Comparison of ENCODE assay signal across 9 cellular contexts in the genomic region with DNA sequence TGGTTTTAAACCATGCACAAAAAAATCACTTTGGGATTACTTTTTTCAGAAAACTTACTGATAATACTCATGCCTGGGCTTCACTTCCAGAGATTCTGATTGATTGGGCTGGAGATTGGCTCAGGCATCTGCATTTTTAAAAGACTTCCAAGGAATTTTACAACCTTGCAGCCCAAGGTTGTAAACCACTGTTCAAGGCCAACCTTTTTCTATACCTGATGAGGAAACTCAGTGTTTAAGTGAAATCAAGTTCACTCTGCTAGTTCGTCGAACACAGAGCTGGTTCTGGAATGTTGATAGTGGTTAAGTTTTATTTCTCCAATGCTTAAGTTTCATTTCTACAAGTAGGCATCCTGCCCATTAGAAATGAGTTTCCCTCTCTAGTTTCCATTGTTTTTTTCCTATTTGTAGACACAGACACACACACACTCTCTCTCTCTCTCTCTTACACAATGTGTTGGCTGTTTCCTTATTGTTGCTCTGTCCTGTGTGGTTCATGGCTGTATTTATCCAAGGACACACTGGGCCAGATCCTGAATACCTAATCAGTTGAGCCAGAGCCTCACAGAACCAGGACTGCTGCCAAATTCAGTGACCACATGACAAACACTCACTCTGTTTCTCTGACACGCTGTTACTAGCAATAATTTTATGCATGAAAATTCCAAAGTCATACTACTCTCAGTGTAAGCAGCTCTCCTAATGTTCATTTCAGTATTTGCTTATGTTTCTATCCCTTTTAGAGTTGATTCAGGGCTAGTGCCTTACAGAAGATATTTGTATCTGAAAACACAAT. TPM values are rescaled to one million over a fixed set of nuclear protein-coding genes. Genes with fewer than 3 reads are reported as not detected.
DNase-seq lines count a peak whose midpoint lies in the region; ATAC-seq, FAIRE-seq and TF ChIP-seq lines count a peak whose summit lies in the region.
"Had no signal": no experiment of that assay in that cellular context is flagged by ENCODE, and none has a peak within 500 bp of the region (broad histone marks: within the 10 kb centered on the region; RNA-seq: fewer than 3 reads in every experiment).

No MANE protein-coding gene starts in this region.

- no peaks in the 10 kb centered on the region for H3K9me3 Mint-ChIP-seq in type B pancreatic cell
- H3K9me3 Mint-ChIP-seq: neural crest cell had no signal

- CTCF ChIA-PET in HepG2 (lab: Yijun Ruan, JAX; ENCODE audit: low intra/inter-chr PET ratio, low total read pairs) (no interaction called here), OCI-LY7 (lab: Charles Lee; ENCODE audit: unreplicated experiment) (no interaction called here)

- H3K27me3 ChIP-seq in HepG2 (ENCODE audit: control insufficient read depth in 1 of 2, insufficient read depth in 2 of 2, low read length in 2 of 2) = no peaks in the 10 kb centered on the region

- H3K9me3 ChIP-seq in HepG2 (ENCODE audit: low read length) = no peaks in the 10 kb centered on the region
- H3K9me3 ChIP-seq in OCI-LY7 (ENCODE audit: low read length) = no peaks in the 10 kb centered on the region

- WGBS in HepG2 (ENCODE audit: low lambda C conversion rate) = 0% methylated on average over 3 of the region's 3 CpGs

- intact Hi-C loops in HepG2 (cut with micrococcal nuclease; ENCODE audit: unreplicated experiment) (loop anchor here (2.0 kb wide), 2 partner anchors 15 to 19 kb away; a partner anchor contains a TSS), OCI-LY7 (cut with micrococcal nuclease; ENCODE audit: unreplicated experiment) (no loop called here)

- H3K36me3 Mint-ChIP-seq in type B pancreatic cell = no peaks in the 10 kb centered on the region

- H3K4me1 ChIP-seq in HepG2 (ENCODE audit: insufficient read depth, low read length) (peaks cover 45% of the 10 kb centered on the region), OCI-LY7 (ENCODE audit: insufficient read depth, low read length, poor library complexity, severe bottlenecking) (no peaks in the 10 kb centered on the region)

- peak; percentile 90 for ATAC-seq in HepG2
- ATAC-seq in GM21723 (IDR thresholded peaks at IDR 0.05; ENCODE audit: unreplicated experiment) = no peak
- ATAC-seq in GM19351 (IDR thresholded peaks at IDR 0.05; ENCODE audit: unreplicated experiment) = no peak

- H3K4me1 Mint-ChIP-seq in type B pancreatic cell (ENCODE audit: unreplicated experiment) = peaks cover 21% of the 10 kb centered on the region

- TF ChIP-seq CTCF in choroid plexus epithelial cell (conservative IDR thresholded peaks at IDR 0.05; ENCODE audit: low read depth, low read length) (no peak), HepG2 (CRISPR knock-in tag; IDR thresholded peaks at IDR 0.05) (no peak), type B pancreatic cell (conservative IDR thresholded peaks at IDR 0.05) (no peak), OCI-LY7 (conservative IDR thresholded peaks at IDR 0.05; ENCODE audit: low read length) (no peak)

- peak overlapping the region; percentile 69 for H3K4me2 ChIP-seq in HepG2 (ENCODE audit: low read depth, low read length)
- no peak overlapping the region for H3K4me2 ChIP-seq in OCI-LY7 (ENCODE audit: low read length)

- H3K79me2 ChIP-seq in HepG2 (ENCODE audit: insufficient read depth, low read length) (no peaks in the 10 kb centered on the region), OCI-LY7 (ENCODE audit: insufficient read depth, low read depth, low read length) (no peaks in the 10 kb centered on the region)

- POLR2A ChIA-PET in HepG2 (lab: Yijun Ruan, JAX) = interaction anchor here (0.9 to 1.6 kb wide), 5 partner anchors 19 to 123 kb away, joined by 3 to 5 read pairs (median 4); a partner anchor contains a TSS
- POLR2A ChIA-PET in OCI-LY7 (lab: Charles Lee) = no interaction called here

- peak; percentile 93 for FAIRE-seq in HepG2 (lab: Jason Lieb, UNC)

- BruUV-seq in HepG2 (replicated peaks; lab: Mats Ljungman, UMichigan) = no TSS peak
- BruUV-seq in OCI-LY7 (replicated peaks; lab: Mats Ljungman, UMichigan) = no TSS peak

- H3K9me2 ChIP-seq in OCI-LY7 (ENCODE audit: insufficient read depth, low read length) = no peaks in the 10 kb centered on the region

- H3K27ac ChIP-seq in HepG2 (ENCODE audit: extremely low read length, insufficient read depth, low read length) = peak overlapping the region; percentile 76
- no peak overlapping the region for H3K27ac ChIP-seq in OCI-LY7 (ENCODE audit: low read depth, low read length, poor library complexity, severe bottlenecking)

- DNase-seq in M059J (ENCODE audit: low read depth) (peak; percentile 96), choroid plexus epithelial cell (ENCODE audit: low read depth) (peak; percentile 94), HepG2 (ENCODE audit: low spot score) (peak; percentile 93), type B pancreatic cell (ENCODE audit: extremely low spot score, unreplicated experiment) (no peak), OCI-LY7 (ENCODE audit: low spot score) (no peak), NOMO-1 treated with dmso at 0.1 percent for 144 hours (lab: John Stamatoyannopoulos, UW; ENCODE audit: unreplicated experiment) (no peak)

- H4K20me1 ChIP-seq in HepG2 (ENCODE audit: insufficient read depth, low read length) (no peaks in the 10 kb centered on the region), OCI-LY7 (ENCODE audit: insufficient read depth, low read length) (no peaks in the 10 kb centered on the region)

- no peak for TF ChIP-seq RAD21 in HepG2 (CRISPR knock-in tag; IDR thresholded peaks at IDR 0.05)

- H3K27ac Mint-ChIP-seq in type B pancreatic cell = peak overlapping the region; percentile 25

- H3K27me3 Mint-ChIP-seq in type B pancreatic cell = no peaks in the 10 kb centered on the region

- in situ Hi-C loops in HepG2 (cut with HindIII; ENCODE audit: extremely low pct_ligation_motif_present, low pct_unique_long_range_greater_than_20kb) = loop anchor here (5.0 kb wide), 1 partner anchor 117 kb away; no protein-coding TSS in a partner anchor

- TF ChIP-seq POLR2A in HepG2 (IDR thresholded peaks at IDR 0.05; ENCODE audit: insufficient read depth in 1 of 2, low read depth in 2 of 2, low read length in 2 of 2) = no peak

- H3K4me3 Mint-ChIP-seq in type B pancreatic cell = no peak overlapping the region
- H3K4me3 Mint-ChIP-seq: neural crest cell had no signal

- H2AFZ ChIP-seq in HepG2 (ENCODE audit: low read length) (no peak overlapping the region), OCI-LY7 (ENCODE audit: low read length) (no peak overlapping the region)

- TF ChIP-seq EP300 in HepG2 (IDR thresholded peaks at IDR 0.05; ENCODE audit: low read depth in 2 of 2, low read length in 2 of 2) (peak; percentile 64 to 80; a peak in 3 of 4 replicates), HepG2 (CRISPR knock-in tag; IDR thresholded peaks at IDR 0.05; ENCODE audit: borderline replicate concordance) (peak; percentile 54; the same call in 1 of the 2 replicates)

- no peaks in the 10 kb centered on the region for H3K36me3 ChIP-seq in HepG2 (replicated peaks in 1 of 2; ENCODE audit: control insufficient read depth in 1 of 2, insufficient read depth in 2 of 2, low read length in 2 of 2)
- H3K36me3 ChIP-seq in OCI-LY7 (ENCODE audit: insufficient read depth, low read length) = no peaks in the 10 kb centered on the region

- H3K9ac ChIP-seq in HepG2 (ENCODE audit: insufficient read depth, low read depth, low read length) = peak overlapping the region; percentile 14; the same call in 1 of the 2 replicates

- no peak overlapping the region for H3K4me3 ChIP-seq in choroid plexus epithelial cell (ENCODE audit: low read depth, low read length)
- H3K4me3 ChIP-seq in HepG2 (replicated peaks in 1 of 3; ENCODE audit: insufficient read depth in 1 of 3, low read depth in 2 of 3, low read length in 3 of 3) = peak overlapping the region in 2 of 3 experiments; percentile 30; a peak in 3 of 6 replicates
- H3K4me3 ChIP-seq in OCI-LY7 (ENCODE audit: low read depth, low read length, poor library complexity, severe bottlenecking) = no peak overlapping the region

RNA-seq across cellular contexts. Expression of a gene that starts 3.7 kb away (rescaled TPM):
- 0.37 and 0.76 TPM in 2 replicates for total RNA-seq in M059J (2014; rRNA removed; shearing (Covaris generic))
- not detected in 2 replicates for total RNA-seq in HepG2 (2016; rRNA removed; fragmentation: Illumina TruSeq; extraction: Trizol)
- not detected in 2 replicates for total RNA-seq in HepG2 (2016; cell fraction: cytosol; rRNA removed; fragmentation: Illumina TruSeq; extraction: Trizol; ENCODE audit: low read depth)
- total RNA-seq in HepG2 (2016; cell fraction: insoluble cytoplasmic fraction; rRNA removed; fragmentation: Illumina TruSeq; extraction: Trizol) = not detected in 2 replicates
- not detected in 2 replicates for total RNA-seq in HepG2 (2016; cell fraction: membrane; rRNA removed; fragmentation: Illumina TruSeq; extraction: Trizol)
- total RNA-seq in HepG2 (2016; cell fraction: nucleus; rRNA removed; fragmentation: Illumina TruSeq; extraction: Trizol) = not detected in 2 replicates
- not detected in 2 replicates for polyA plus RNA-seq in HepG2 (2011; rRNA removed)
- polyA plus RNA-seq in HepG2 (2011; cell fraction: cytosol; rRNA removed) = not detected in 2 replicates
- not detected in 2 replicates for polyA plus RNA-seq in HepG2 (2011; cell fraction: nucleus; rRNA removed)
- not detected in 2 replicates for polyA plus RNA-seq in HepG2 (2012)
- not detected in 2 replicates for polyA plus RNA-seq in HepG2 (2016; cell fraction: cytosol; fragmentation: Illumina TruSeq; extraction: Trizol; ENCODE audit: low read depth)
- not detected in 2 replicates for polyA plus RNA-seq in HepG2 (2016; cell fraction: insoluble cytoplasmic fraction; fragmentation: Illumina TruSeq; extraction: Trizol; ENCODE audit: low read depth)
- not detected in 2 replicates for polyA plus RNA-seq in HepG2 (2016; cell fraction: membrane; fragmentation: Illumina TruSeq; extraction: Trizol; ENCODE audit: low read depth)
- not detected in 2 replicates for polyA plus RNA-seq in HepG2 (2016; cell fraction: nucleus; fragmentation: Illumina TruSeq; extraction: Trizol; ENCODE audit: insufficient read depth, low read depth)
- polyA minus RNA-seq in HepG2 (2011; rRNA and poly(A)+ RNA removed; ENCODE audit: low replicate concordance) = not detected in 2 replicates
- not detected in 2 replicates for polyA minus RNA-seq in HepG2 (2011; cell fraction: cytosol; rRNA and poly(A)+ RNA removed)
- not detected in 2 replicates for polyA minus RNA-seq in HepG2 (2011; cell fraction: nucleus; rRNA and poly(A)+ RNA removed)
- total RNA-seq in type B pancreatic cell (ENCODE audit: low replicate concordance) = not detected in 2 replicates
- total RNA-seq in OCI-LY7 (2014; rRNA removed; shearing (Covaris generic)) = not detected in 2 replicates
- not detected in 2 replicates for total RNA-seq in OCI-LY7 (2022)
- total RNA-seq: neural crest cell had no signal

RNA-seq across cellular contexts. Expression of a gene that starts 18.3 kb away (rescaled TPM):
- 733 and 788 TPM in 2 replicates for total RNA-seq in M059J (2014; rRNA removed; shearing (Covaris generic))
- total RNA-seq in HepG2 (2016; rRNA removed; fragmentation: Illumina TruSeq; extraction: Trizol) (5.5 and 7.5 TPM in 2 replicates), type B pancreatic cell (ENCODE audit: low replicate concordance) (4.4 and 6.0 TPM in 2 replicates), OCI-LY7 (2022) (not detected in 2 replicates)
- total RNA-seq in HepG2 (2016; cell fraction: cytosol; rRNA removed; fragmentation: Illumina TruSeq; extraction: Trizol; ENCODE audit: low read depth) = 1.0 and 1.2 TPM in 2 replicates
- 5.3 and 6.9 TPM in 2 replicates for total RNA-seq in HepG2 (2016; cell fraction: insoluble cytoplasmic fraction; rRNA removed; fragmentation: Illumina TruSeq; extraction: Trizol)
- 1.8 and 2.7 TPM in 2 replicates for total RNA-seq in HepG2 (2016; cell fraction: membrane; rRNA removed; fragmentation: Illumina TruSeq; extraction: Trizol)
- total RNA-seq in HepG2 (2016; cell fraction: nucleus; rRNA removed; fragmentation: Illumina TruSeq; extraction: Trizol) = 1.7 and 2.9 TPM in 2 replicates
- polyA plus RNA-seq in HepG2 (2011; rRNA removed) = 1.2 and 1.5 TPM in 2 replicates
- 0.64 and 1.2 TPM in 2 replicates for polyA plus RNA-seq in HepG2 (2011; cell fraction: cytosol; rRNA removed)
- polyA plus RNA-seq in HepG2 (2011; cell fraction: nucleus; rRNA removed) = 0.21 and 0.61 TPM in 2 replicates
- polyA plus RNA-seq in HepG2 (2012) = 1.6 and 3.8 TPM in 2 replicates
- 0.47 and 0.49 TPM in 2 replicates for polyA plus RNA-seq in HepG2 (2016; cell fraction: cytosol; fragmentation: Illumina TruSeq; extraction: Trizol; ENCODE audit: low read depth)
- polyA plus RNA-seq in HepG2 (2016; cell fraction: insoluble cytoplasmic fraction; fragmentation: Illumina TruSeq; extraction: Trizol; ENCODE audit: low read depth) = 6.6 and 7.5 TPM in 2 replicates
- polyA plus RNA-seq in HepG2 (2016; cell fraction: membrane; fragmentation: Illumina TruSeq; extraction: Trizol; ENCODE audit: low read depth) = 0.80 and 0.81 TPM in 2 replicates
- polyA plus RNA-seq in HepG2 (2016; cell fraction: nucleus; fragmentation: Illumina TruSeq; extraction: Trizol; ENCODE audit: insufficient read depth, low read depth) = 2.6 and 2.9 TPM in 2 replicates
- polyA minus RNA-seq in HepG2 (2011; rRNA and poly(A)+ RNA removed; ENCODE audit: low replicate concordance) = 0.12 and 1.4 TPM in 2 replicates
- 0.79 and 1.1 TPM in 2 replicates for polyA minus RNA-seq in HepG2 (2011; cell fraction: cytosol; rRNA and poly(A)+ RNA removed)
- 0.64 and 1.4 TPM in 2 replicates for polyA minus RNA-seq in HepG2 (2011; cell fraction: nucleus; rRNA and poly(A)+ RNA removed)
- not detected in 2 replicates for total RNA-seq in OCI-LY7 (2014; rRNA removed; shearing (Covaris generic))

RNA-seq across cellular contexts. Expression of a gene that starts 40.3 kb away (rescaled TPM):
- total RNA-seq in M059J (2014; rRNA removed; shearing (Covaris generic)) = 57.4 and 77.5 TPM in 2 replicates
- total RNA-seq in HepG2 (2016; rRNA removed; fragmentation: Illumina TruSeq; extraction: Trizol) = 8.3 and 12.5 TPM in 2 replicates
- total RNA-seq in HepG2 (2016; cell fraction: cytosol; rRNA removed; fragmentation: Illumina TruSeq; extraction: Trizol; ENCODE audit: low read depth) = 1.0 and 1.1 TPM in 2 replicates
- 8.2 and 12.7 TPM in 2 replicates for total RNA-seq in HepG2 (2016; cell fraction: insoluble cytoplasmic fraction; rRNA removed; fragmentation: Illumina TruSeq; extraction: Trizol)
- 3.3 and 4.0 TPM in 2 replicates for total RNA-seq in HepG2 (2016; cell fraction: membrane; rRNA removed; fragmentation: Illumina TruSeq; extraction: Trizol)
- total RNA-seq in HepG2 (2016; cell fraction: nucleus; rRNA removed; fragmentation: Illumina TruSeq; extraction: Trizol) = 5.6 and 6.4 TPM in 2 replicates
- polyA plus RNA-seq in HepG2 (2011; rRNA removed) = 2.1 and 2.2 TPM in 2 replicates
- polyA plus RNA-seq in HepG2 (2011; cell fraction: cytosol; rRNA removed) = 1.0 and 1.7 TPM in 2 replicates
- 0.74 and 0.78 TPM in 2 replicates for polyA plus RNA-seq in HepG2 (2011; cell fraction: nucleus; rRNA removed)
- polyA plus RNA-seq in HepG2 (2012) = 2.6 and 4.0 TPM in 2 replicates
- 0.29 and 0.33 TPM in 2 replicates for polyA plus RNA-seq in HepG2 (2016; cell fraction: cytosol; fragmentation: Illumina TruSeq; extraction: Trizol; ENCODE audit: low read depth)
- 9.9 and 10.7 TPM in 2 replicates for polyA plus RNA-seq in HepG2 (2016; cell fraction: insoluble cytoplasmic fraction; fragmentation: Illumina TruSeq; extraction: Trizol; ENCODE audit: low read depth)
- polyA plus RNA-seq in HepG2 (2016; cell fraction: membrane; fragmentation: Illumina TruSeq; extraction: Trizol; ENCODE audit: low read depth) = 1.1 TPM in 2 replicates
- polyA plus RNA-seq in HepG2 (2016; cell fraction: nucleus; fragmentation: Illumina TruSeq; extraction: Trizol; ENCODE audit: insufficient read depth, low read depth) = 4.2 TPM in 2 replicates
- polyA minus RNA-seq in HepG2 (2011; rRNA and poly(A)+ RNA removed; ENCODE audit: low replicate concordance) = 0.96 and 1.1 TPM in 2 replicates
- 2.8 and 3.6 TPM in 2 replicates for polyA minus RNA-seq in HepG2 (2011; cell fraction: cytosol; rRNA and poly(A)+ RNA removed)
- polyA minus RNA-seq in HepG2 (2011; cell fraction: nucleus; rRNA and poly(A)+ RNA removed) = 4.4 and 8.3 TPM in 2 replicates
- total RNA-seq in type B pancreatic cell (ENCODE audit: low replicate concordance) = 9.4 and 11.0 TPM in 2 replicates
- 0.57 and 0.77 TPM in 2 replicates for total RNA-seq in OCI-LY7 (2014; rRNA removed; shearing (Covaris generic))
- total RNA-seq in OCI-LY7 (2022) = 0.17 and 0.36 TPM in 2 replicates

RNA-seq across cellular contexts. Expression of a gene that starts 46.3 kb away (rescaled TPM):
- 303 and 380 TPM in 2 replicates for total RNA-seq in M059J (2014; rRNA removed; shearing (Covaris generic))
- total RNA-seq in HepG2 (2016; rRNA removed; fragmentation: Illumina TruSeq; extraction: Trizol) = 3.1 and 4.3 TPM in 2 replicates
- 0.71 TPM in 2 replicates for total RNA-seq in HepG2 (2016; cell fraction: cytosol; rRNA removed; fragmentation: Illumina TruSeq; extraction: Trizol; ENCODE audit: low read depth)
- total RNA-seq in HepG2 (2016; cell fraction: insoluble cytoplasmic fraction; rRNA removed; fragmentation: Illumina TruSeq; extraction: Trizol) = 3.0 and 4.6 TPM in 2 replicates
- total RNA-seq in HepG2 (2016; cell fraction: membrane; rRNA removed; fragmentation: Illumina TruSeq; extraction: Trizol) = 1.6 and 1.7 TPM in 2 replicates
- 1.6 TPM in 2 replicates for total RNA-seq in HepG2 (2016; cell fraction: nucleus; rRNA removed; fragmentation: Illumina TruSeq; extraction: Trizol)
- 0.48 and 0.56 TPM in 2 replicates for polyA plus RNA-seq in HepG2 (2011; rRNA removed)
- polyA plus RNA-seq in HepG2 (2011; cell fraction: cytosol; rRNA removed) = 0.40 and 0.67 TPM in 2 replicates
- polyA plus RNA-seq in HepG2 (2011; cell fraction: nucleus; rRNA removed) = 0.07 and 0.08 TPM in 2 replicates
- polyA plus RNA-seq in HepG2 (2012) = 1.1 and 1.5 TPM in 2 replicates
- 0.34 and 0.44 TPM in 2 replicates for polyA plus RNA-seq in HepG2 (2016; cell fraction: cytosol; fragmentation: Illumina TruSeq; extraction: Trizol; ENCODE audit: low read depth)
- 2.9 and 3.4 TPM in 2 replicates for polyA plus RNA-seq in HepG2 (2016; cell fraction: insoluble cytoplasmic fraction; fragmentation: Illumina TruSeq; extraction: Trizol; ENCODE audit: low read depth)
- 0.82 and 0.90 TPM in 2 replicates for polyA plus RNA-seq in HepG2 (2016; cell fraction: membrane; fragmentation: Illumina TruSeq; extraction: Trizol; ENCODE audit: low read depth)
- polyA plus RNA-seq in HepG2 (2016; cell fraction: nucleus; fragmentation: Illumina TruSeq; extraction: Trizol; ENCODE audit: insufficient read depth, low read depth) = 1.1 and 1.6 TPM in 2 replicates
- polyA minus RNA-seq in HepG2 (2011; rRNA and poly(A)+ RNA removed; ENCODE audit: low replicate concordance) = 0.16 and 2.1 TPM in 2 replicates
- polyA minus RNA-seq in HepG2 (2011; cell fraction: cytosol; rRNA and poly(A)+ RNA removed) = 0.88 and 0.99 TPM in 2 replicates
- 0.26 and 0.99 TPM in 2 replicates for polyA minus RNA-seq in HepG2 (2011; cell fraction: nucleus; rRNA and poly(A)+ RNA removed)
- 4.9 and 9.4 TPM in 2 replicates for total RNA-seq in type B pancreatic cell (ENCODE audit: low replicate concordance)
- 0.26 and 0.35 TPM in 2 replicates for total RNA-seq in OCI-LY7 (2014; rRNA removed; shearing (Covaris generic))
- 0.17 and 0.39 TPM in 2 replicates for total RNA-seq in OCI-LY7 (2022)

Comparison
In these comparisons a context has a peak if more than half of its experiments do, and no peak if none do; other contexts are left out.
1. DNase-seq: peak in M059J (single experiment), choroid plexus epithelial cell (single experiment) and HepG2 (single experiment); none in type B pancreatic cell (single experiment), OCI-LY7 (single experiment) and NOMO-1 treated with dmso at 0.1 percent for 144 hours (single experiment).
2. H3K4me3 ChIP-seq: peak in HepG2 (2 of 3); none in choroid plexus epithelial cell (single experiment) and OCI-LY7 (single experiment).
3. RNA of a gene that starts 18.3 kb away (total RNA-seq): 733 to 788 TPM in M059J; 4.4 to 6.0 TPM in type B pancreatic cell, 1.0 to 7.5 TPM in HepG2 and not detected in OCI-LY7; every median in the first group is over 10 times any median in the second.